In the genomic region with DNA sequence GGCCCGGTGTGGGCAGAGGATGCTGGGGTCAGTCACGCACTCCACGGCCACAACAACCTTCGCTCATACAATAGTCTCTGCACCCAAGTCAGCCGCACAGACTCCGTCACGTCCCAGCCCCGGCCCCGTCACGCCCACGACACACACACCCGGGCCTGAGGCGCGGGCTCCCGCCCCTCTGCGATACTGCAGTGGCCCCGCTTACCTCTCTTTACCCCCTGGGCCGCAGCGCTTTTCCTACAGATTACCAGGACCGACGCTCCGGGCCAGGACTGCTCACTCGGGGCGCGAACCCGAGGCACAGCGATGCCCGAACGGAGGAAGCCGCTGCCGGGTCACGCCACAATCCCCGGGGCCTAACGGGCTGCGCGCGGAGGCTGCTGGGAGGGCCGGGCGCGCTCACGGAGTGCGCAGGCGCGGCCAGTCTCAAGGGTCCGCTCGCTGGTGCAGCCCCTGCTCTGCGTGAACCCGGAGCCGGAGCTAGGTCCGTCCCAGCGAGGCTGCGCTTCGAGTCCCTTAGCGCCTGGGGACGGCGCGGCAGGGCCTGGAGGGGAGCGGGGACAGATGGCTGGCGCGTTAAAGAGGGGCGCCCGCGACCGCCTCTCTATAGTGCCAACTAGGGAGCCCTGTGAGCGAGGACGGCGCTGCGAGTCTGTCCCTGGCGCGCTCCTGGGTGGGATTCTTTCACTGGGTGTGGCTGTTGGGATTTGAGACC, we compare ENCODE assay signal across 8 cellular contexts. TPM values are rescaled to one million over a fixed set of nuclear protein-coding genes. Genes with fewer than 3 reads are reported as not detected.
A peak's percentile ranks its signal among the peaks of the same experiment; 100 is the strongest.
DNase-seq lines count a peak whose midpoint lies in the region; ATAC-seq lines count a peak whose summit lies in the region.

A gene (minus strand): TSS at position 358 of the 715 bp plus-strand sequence. CDS start 8,855 bp downstream, outside the sequence.

- peak within 1 kb of the TSS; percentile 87 for H2BK120ac ChIP-seq in mesenchymal stem cell (ENCODE audit: low read depth, low read length)

- peaks cover 9% of the 10 kb centered on the region for H3K4me1 ChIP-seq in effector memory CD4-positive, alpha-beta T cell (ENCODE audit: control insufficient read depth, insufficient read depth, low read length, poor library complexity, severe bottlenecking)
- H3K4me1 ChIP-seq in mesenchymal stem cell (ENCODE audit: control insufficient read depth, insufficient read depth, low read depth, low read length) = peaks cover 11% of the 10 kb centered on the region

- peak within 1 kb of the TSS in 1 of 2 experiments; percentile 85 for H3K14ac ChIP-seq in mesenchymal stem cell (ENCODE audit: low read length in 2 of 2)

- peak within 1 kb of the TSS; percentile 99 for H2AFZ ChIP-seq in mesenchymal stem cell (ENCODE audit: low read depth, low read length)

- peak within 1 kb of the TSS in 1 of 2 experiments; percentile 84 for H3K4ac ChIP-seq in mesenchymal stem cell (ENCODE audit: low read depth in 1 of 2, low read length in 2 of 2)

- H3K9ac ChIP-seq in mesenchymal stem cell (ENCODE audit: low read length) = peak within 1 kb of the TSS; percentile 97

- peak within 1 kb of the TSS in 1 of 2 experiments; percentile 15 for H2BK12ac ChIP-seq in mesenchymal stem cell (ENCODE audit: low read length in 2 of 2)

- peak within 1 kb of the TSS; percentile 75 for H3K4me3 ChIP-seq in effector memory CD4-positive, alpha-beta T cell (ENCODE audit: insufficient read depth, low read depth, low read length, poor library complexity, severe bottlenecking)
- H3K4me3 ChIP-seq in mesenchymal stem cell (ENCODE audit: insufficient read depth in 1 of 2, low read depth in 1 of 2, low read length in 2 of 2) = peak within 1 kb of the TSS; percentile 69 to 93

- peak within 1 kb of the TSS; percentile 67 for H3K27ac ChIP-seq in effector memory CD4-positive, alpha-beta T cell (ENCODE audit: insufficient read depth, low read length, poor library complexity, severe bottlenecking)
- peak within 1 kb of the TSS; percentile 63 for H3K27ac ChIP-seq in mesenchymal stem cell (ENCODE audit: low read length, poor library complexity, severe bottlenecking)

- no peak within 1 kb of the TSS for H2BK5ac ChIP-seq in mesenchymal stem cell (ENCODE audit: low read depth, low read length, poor library complexity, severe bottlenecking)

- DNase-seq in NCI-H524 treated with DMSO at 0.1 percent for 48 hours (lab: John Stamatoyannopoulos, UW) (peak; percentile 35), mesenchymal stem cell (peak; percentile 84), SW480 (ENCODE audit: low spot score) (no peak)
- DNase-seq in activated CD8-positive, alpha-beta memory T cell treated with anti-CD3 and anti-CD28 coated beads for 1 hour (ENCODE audit: extremely low read depth in 1 of 2, low read depth in 1 of 2) = peak; percentile 38 to 62
- peak; percentile 21 to 58 (median 43) for DNase-seq in effector memory CD4-positive, alpha-beta T cell
- DNase-seq in stimulated activated CD8-positive, alpha-beta memory T cell treated with anti-CD3 and anti-CD28 coated beads, Interleukin-12 subunit alpha, Interleukin-12 subunit beta, amount 100 ng/mL, for 1 hour (ENCODE audit: low read depth) = peak; percentile 61

- peak within 1 kb of the TSS; percentile 82 for H3K4me2 ChIP-seq in mesenchymal stem cell (ENCODE audit: low read length, poor library complexity, severe bottlenecking)

- H3K9me3 ChIP-seq in effector memory CD4-positive, alpha-beta T cell (ENCODE audit: control insufficient read depth, low read length) = peaks cover 4% of the 10 kb centered on the region
- peaks cover 27% of the 10 kb centered on the region for H3K9me3 ChIP-seq in mesenchymal stem cell (ENCODE audit: control insufficient read depth, low read length)

- no peak within 1 kb of the TSS for H2AK5ac ChIP-seq in mesenchymal stem cell (ENCODE audit: low read length, severe bottlenecking)

- peaks cover 7% of the 10 kb centered on the region for H3K79me1 ChIP-seq in mesenchymal stem cell (replicated peaks; ENCODE audit: low read length, poor library complexity, severe bottlenecking)

- peak within 1 kb of the TSS; percentile 91 for H2BK15ac ChIP-seq in mesenchymal stem cell (ENCODE audit: low read depth, poor library complexity, severe bottlenecking)

- under 1% methylated on average over 69 of the region's 70 CpGs for WGBS in mesenchymal stem cell

- peak within 1 kb of the TSS; percentile 89 to 90 for H3K18ac ChIP-seq in mesenchymal stem cell (ENCODE audit: low read depth in 1 of 2, low read length in 2 of 2)

- H4K91ac ChIP-seq in mesenchymal stem cell (ENCODE audit: low read length) = peak within 1 kb of the TSS; percentile 88

- ATAC-seq in GM18502 (IDR thresholded peaks at IDR 0.05; ENCODE audit: poor library complexity, unreplicated experiment) (peak; percentile 86), HG03095 (IDR thresholded peaks at IDR 0.05; ENCODE audit: unreplicated experiment) (peak; percentile 91)

- no peak within 1 kb of the TSS for H3K23ac ChIP-seq in mesenchymal stem cell (ENCODE audit: low read length in 2 of 2)

- H4K8ac ChIP-seq in mesenchymal stem cell (ENCODE audit: low read length) = peak within 1 kb of the TSS; percentile 96

- H3K36me3 ChIP-seq in effector memory CD4-positive, alpha-beta T cell (ENCODE audit: control insufficient read depth, insufficient read depth, low read length) = no peaks in the 10 kb centered on the region
- peaks cover 3 to 6% of the 10 kb centered on the region in 2 experiments for H3K36me3 ChIP-seq in mesenchymal stem cell (ENCODE audit: control insufficient read depth in 1 of 2, insufficient read depth in 2 of 2, low read depth in 1 of 2, low read length in 2 of 2)

- no peaks in the 10 kb centered on the region for H3K27me3 ChIP-seq in effector memory CD4-positive, alpha-beta T cell (replicated peaks; ENCODE audit: control insufficient read depth, insufficient read depth, low read length, poor library complexity, severe bottlenecking)
- peaks cover 0 to 6% of the 10 kb centered on the region in 2 experiments for H3K27me3 ChIP-seq in mesenchymal stem cell (ENCODE audit: control insufficient read depth in 1 of 2, insufficient read depth in 1 of 2, low read length in 2 of 2)

RNA-seq across cellular contexts. Expression of the gene that starts here (rescaled TPM):
- polyA plus RNA-seq in mesenchymal stem cell (2013, experiment 1 of 2) = 2.9 TPM
- 2.9 TPM for polyA plus RNA-seq in mesenchymal stem cell (2013, experiment 2 of 2)
